ENCODE assay signal across 27 cellular contexts in genomic region chr1:236751385-236751784, GRCh38. TPM values are rescaled to one million over a fixed set of nuclear protein-coding genes. Genes with fewer than 3 reads are reported as not detected.
A peak's percentile ranks its signal among the peaks of the same experiment; 100 is the strongest.
DNase-seq lines count a peak whose midpoint lies in the region; ATAC-seq, FAIRE-seq and TF ChIP-seq lines count a peak whose summit lies in the region.
"Had no signal": no experiment of that assay in that cellular context is flagged by ENCODE, and none has a peak within 500 bp of the region (broad histone marks: within the 10 kb centered on the region; RNA-seq: fewer than 3 reads in every experiment).

No MANE protein-coding gene starts in this region.

- peak overlapping the region; percentile 54; the same call in 1 of the 2 replicates for H2AFZ ChIP-seq in K562 (ENCODE audit: low read depth, low read length)
- H2AFZ ChIP-seq in trophoblast cell (ENCODE audit: insufficient read depth, low read length, poor library complexity), result no peak overlapping the region
- H2AFZ ChIP-seq: GM23248 had no signal

- H4K20me1 ChIP-seq in K562 (replicated peaks; ENCODE audit: control insufficient read depth, insufficient read depth, low read length), result no peaks in the 10 kb centered on the region
- H4K20me1 ChIP-seq: BLaER1 treated with 17β-estradiol and CSF1 and Interleukin-3, amounts not matched to agents 10 nM and 100 nM had no signal

- TF ChIP-seq CTCF in left ventricle myocardium inferior (IDR thresholded peaks at IDR 0.05; ENCODE audit: borderline replicate concordance) (no peak), K562 (IDR thresholded peaks at IDR 0.05 in 2 of 3, conservative IDR thresholded peaks at IDR 0.05 in 1 of 3; ENCODE audit: insufficient read depth in 2 of 3, low read depth in 1 of 3, low read length in 3 of 3) (no peak)

- no peak for FAIRE-seq in K562 (lab: Jason Lieb, UNC)
- FAIRE-seq: A549, D721Med, GM12891, GM18507, H1 had no signal

- H4K91ac ChIP-seq in trophoblast cell (ENCODE audit: low read depth, low read length), result peak overlapping the region; percentile 11

- in situ Hi-C loops in K562 (cut with MboI), result no loop called here

- peaks cover 14% of the 10 kb centered on the region for H3K79me1 ChIP-seq in trophoblast cell (ENCODE audit: low read length)

- DNase-seq in left ventricle myocardium inferior (no peak), left ventricle myocardium superior (no peak), SK-N-MC (ENCODE audit: low read depth, low spot score) (no peak), K562 (ENCODE audit: extremely low read depth in 1 of 4, low spot score in 3 of 4) (no peak), trophoblast cell (no peak), ecto neural progenitor cell (ENCODE audit: low spot score) (no peak)
- no peak for DNase-seq in stimulated activated effector memory CD8-positive, alpha-beta T cell treated with anti-CD3 and anti-CD28 coated beads, Interleukin-12 subunit alpha, Interleukin-12 subunit beta, amount 100 ng/mL, for 72 hours (ENCODE audit: low spot score in 2 of 2)
- DNase-seq: 8988T; ACHN; AML-193; BE2C; CD4-positive, alpha-beta T cell; CD8-positive, alpha-beta memory T cell; DMS 273 treated with DMSO at 0.1 percent for 48 hours; DMS79 treated with DMSO at 0.1 percent for 48 hours; GF-D8; GM23248; H9 had no signal

- BruUV-seq in K562 (replicated peaks; lab: Mats Ljungman, UMichigan), result no TSS peak

- H2AK5ac ChIP-seq in trophoblast cell (ENCODE audit: low read length), result no peak overlapping the region

- H3K14ac ChIP-seq in trophoblast cell (ENCODE audit: low read length), result peak overlapping the region; percentile 16

- WGBS in K562 (ENCODE audit: insufficient coverage, low coverage, missing lambda C conversion rate), result 24% methylated on average over 16 of the region's 16 CpGs
- WGBS in trophoblast cell (ENCODE audit: extremely low coverage, insufficient coverage, insufficient read length), result no CpG with 5 or more reads among the region's 16 CpGs

- CTCF ChIA-PET in K562 (lab: Yijun Ruan, JAX; ENCODE audit: low intra/inter-chr PET ratio), result no interaction called here

- no peak for TF ChIP-seq EP300 in K562 (IDR thresholded peaks at IDR 0.05; ENCODE audit: low read length)

- intact Hi-C loops in left ventricle myocardium inferior (cut with micrococcal nuclease) (no loop called here), left ventricle myocardium superior (cut with micrococcal nuclease) (no loop called here), K562 (cut with micrococcal nuclease) (loop anchor here (5.0 to 10.0 kb wide), 3 partner anchors 293 to 649 kb away; partner anchors contain the start of gene RYR2)

- no peaks in the 10 kb centered on the region for H3K9me3 Mint-ChIP-seq in stimulated activated effector memory CD8-positive, alpha-beta T cell treated with anti-CD3 and anti-CD28 coated beads, Interleukin-12 subunit alpha, Interleukin-12 subunit beta, amount 100 ng/mL, for 72 hours
- H3K9me3 Mint-ChIP-seq: CD14-positive monocyte; CD4-positive, alpha-beta T cell; CD8-positive, alpha-beta memory T cell; H9 had no signal

- H2BK120ac ChIP-seq in trophoblast cell (ENCODE audit: insufficient read depth, low read length, poor library complexity), result peak overlapping the region; percentile 1

- ATAC-seq in left ventricle myocardium superior (no peak), K562 (peak; percentile 11; the same call in 1 of the 3 replicates), HG02885 (IDR thresholded peaks at IDR 0.05; ENCODE audit: poor library complexity, unreplicated experiment) (no peak)
- ATAC-seq in stimulated activated effector memory CD8-positive, alpha-beta T cell treated with anti-CD3 and anti-CD28 coated beads, Interleukin-12 subunit alpha, Interleukin-12 subunit beta, amount 100 ng/mL, for 72 hours, result no peak
- ATAC-seq: A549, HCT116 had no signal

- H3K4me1 ChIP-seq in left ventricle myocardium inferior (peaks cover 69% of the 10 kb centered on the region), K562 (replicated peaks in 1 of 2; ENCODE audit: control insufficient read depth in 2 of 2, insufficient read depth in 2 of 2, low read length in 2 of 2) (peaks cover 10 to 13% of the 10 kb centered on the region in 2 experiments), trophoblast cell (ENCODE audit: control insufficient read depth in 1 of 2, insufficient read depth in 2 of 2, low read length in 2 of 2) (peaks cover 16 to 21% of the 10 kb centered on the region in 2 experiments)
- H3K4me1 ChIP-seq: A549, BE2C had no signal

- no peak overlapping the region for H3K4ac ChIP-seq in trophoblast cell (ENCODE audit: low read depth, low read length)

- peak overlapping the region; percentile 24 for H2BK12ac ChIP-seq in trophoblast cell (ENCODE audit: low read length)

- H3K27me3 ChIP-seq in left ventricle myocardium inferior (ENCODE audit: low read depth), result no peaks in the 10 kb centered on the region
- H3K27me3 ChIP-seq in K562 (ENCODE audit: control insufficient read depth in 2 of 2, insufficient read depth in 2 of 2, low read length in 2 of 2), result peaks cover 8 to 24% of the 10 kb centered on the region in 2 experiments
- no peaks in the 10 kb centered on the region for H3K27me3 ChIP-seq in trophoblast cell (ENCODE audit: insufficient read depth, low read length)
- H3K27me3 ChIP-seq: BE2C; BLaER1 treated with 17β-estradiol and CSF1 and Interleukin-3, amounts not matched to agents 10 nM and 100 nM had no signal

- no peak for TF ChIP-seq RAD21 in K562 (CRISPR knock-in tag; conservative IDR thresholded peaks at IDR 0.05 in 1 of 2, IDR thresholded peaks at IDR 0.05 in 1 of 2)

- no peaks in the 10 kb centered on the region for H3K36me3 Mint-ChIP-seq in stimulated activated effector memory CD8-positive, alpha-beta T cell treated with anti-CD3 and anti-CD28 coated beads, Interleukin-12 subunit alpha, Interleukin-12 subunit beta, amount 100 ng/mL, for 72 hours
- H3K36me3 Mint-ChIP-seq: CD14-positive monocyte; CD8-positive, alpha-beta memory T cell had no signal

- no peak overlapping the region for H3K9ac ChIP-seq in SK-N-MC (ENCODE audit: insufficient read length)
- peak overlapping the region in 1 of 2 experiments; percentile 38; a peak in 1 of 4 replicates for H3K9ac ChIP-seq in K562 (ENCODE audit: insufficient read depth in 1 of 2, low read depth in 2 of 2, low read length in 2 of 2)
- H3K9ac ChIP-seq in trophoblast cell (ENCODE audit: low read length), result no peak overlapping the region
- H3K9ac ChIP-seq: BLaER1 treated with 17β-estradiol and CSF1 and Interleukin-3, amounts not matched to agents 10 nM and 100 nM; GM23248 had no signal

- no peak overlapping the region for H4K12ac ChIP-seq in trophoblast cell (ENCODE audit: low read depth, low read length)

- peak overlapping the region; percentile 16 for H3K18ac ChIP-seq in trophoblast cell (ENCODE audit: low read length)

- H3K23ac ChIP-seq in trophoblast cell (ENCODE audit: low read length), result no peak overlapping the region

- peaks cover 59% of the 10 kb centered on the region for H3K36me3 ChIP-seq in left ventricle myocardium inferior
- H3K36me3 ChIP-seq in SK-N-MC (ENCODE audit: insufficient read depth, low read length), result peaks cover 80% of the 10 kb centered on the region
- no peaks in the 10 kb centered on the region for H3K36me3 ChIP-seq in K562 (ENCODE audit: control insufficient read depth, insufficient read depth, low read length)
- H3K36me3 ChIP-seq in trophoblast cell (ENCODE audit: control insufficient read depth in 1 of 2, insufficient read depth in 2 of 2, low read length in 2 of 2), result no peaks in the 10 kb centered on the region
- H3K36me3 ChIP-seq: BE2C; BLaER1 treated with 17β-estradiol and CSF1 and Interleukin-3, amounts not matched to agents 10 nM and 100 nM had no signal

- no peak overlapping the region for H4K8ac ChIP-seq in trophoblast cell (ENCODE audit: low read depth, low read length)

- no peak for TF ChIP-seq POLR2A in K562 (conservative IDR thresholded peaks at IDR 0.05)

- H3K4me1 Mint-ChIP-seq in stimulated activated effector memory CD8-positive, alpha-beta T cell treated with anti-CD3 and anti-CD28 coated beads, Interleukin-12 subunit alpha, Interleukin-12 subunit beta, amount 100 ng/mL, for 72 hours, result no peaks in the 10 kb centered on the region
- H3K4me1 Mint-ChIP-seq: CD8-positive, alpha-beta memory T cell had no signal

- no peak overlapping the region for H2BK5ac ChIP-seq in trophoblast cell (ENCODE audit: low read depth, low read length, poor library complexity)

- H3K4me2 ChIP-seq in K562 (ENCODE audit: insufficient read depth, low read length), result no peak overlapping the region; the same call in 1 of the 2 replicates
- H3K4me2 ChIP-seq in trophoblast cell (ENCODE audit: low read length), result no peak overlapping the region
- H3K4me2 ChIP-seq: A549 had no signal

- H3K27ac Mint-ChIP-seq in stimulated activated effector memory CD8-positive, alpha-beta T cell treated with anti-CD3 and anti-CD28 coated beads, Interleukin-12 subunit alpha, Interleukin-12 subunit beta, amount 100 ng/mL, for 72 hours, result no peak overlapping the region
- H3K27ac Mint-ChIP-seq: CD14-positive monocyte; CD4-positive, alpha-beta T cell; CD8-positive, alpha-beta memory T cell; H9 had no signal

- H3K79me2 ChIP-seq in K562 (ENCODE audit: control insufficient read depth, insufficient read depth, low read length) (no peaks in the 10 kb centered on the region), trophoblast cell (ENCODE audit: control insufficient read depth, insufficient read depth, low read length, poor library complexity) (peaks cover 2% of the 10 kb centered on the region)

- H3K4me3 ChIP-seq in left ventricle myocardium inferior (no peak overlapping the region), SK-N-MC (no peak overlapping the region), K562 (no peak overlapping the region), trophoblast cell (ENCODE audit: low read depth, low read length) (no peak overlapping the region)
- H3K4me3 ChIP-seq: A549; BLaER1 treated with 17β-estradiol and CSF1 and Interleukin-3, amounts not matched to agents 10 nM and 100 nM; GM23248 had no signal

- H3K27ac ChIP-seq in left ventricle myocardium inferior (replicated peaks) (peak overlapping the region; percentile 44), SK-N-MC (0 out of 2 replicates have a peak overlapping the region, but pooled peaks have one; percentile 42), K562 (ENCODE audit: extremely low read depth, low read depth, low read length) (no peak overlapping the region), trophoblast cell (ENCODE audit: low read depth, low read length) (no peak overlapping the region)
- H3K27ac ChIP-seq: A549; BLaER1 treated with 17β-estradiol and CSF1 and Interleukin-3, amounts not matched to agents 10 nM and 100 nM; GM23248 had no signal

- H3K4me3 Mint-ChIP-seq in stimulated activated effector memory CD8-positive, alpha-beta T cell treated with anti-CD3 and anti-CD28 coated beads, Interleukin-12 subunit alpha, Interleukin-12 subunit beta, amount 100 ng/mL, for 72 hours, result no peak overlapping the region
- H3K4me3 Mint-ChIP-seq: CD14-positive monocyte; CD4-positive, alpha-beta T cell; CD8-positive, alpha-beta memory T cell; H9 had no signal

- H3K9me3 ChIP-seq in left ventricle myocardium inferior (replicated peaks) (no peaks in the 10 kb centered on the region), SK-N-MC (ENCODE audit: low read depth, low read length) (no peaks in the 10 kb centered on the region), K562 (replicated peaks; ENCODE audit: control insufficient read depth, insufficient read depth, low read depth, low read length) (no peaks in the 10 kb centered on the region), trophoblast cell (ENCODE audit: insufficient read depth, low read depth, low read length) (no peaks in the 10 kb centered on the region)
- H3K9me3 ChIP-seq: A549; BE2C; BLaER1 treated with 17β-estradiol and CSF1 and Interleukin-3, amounts not matched to agents 10 nM and 100 nM had no signal

- POLR2A ChIA-PET in K562 (lab: Yijun Ruan, JAX), result interaction anchor here (0.9 kb wide), 1 partner anchor 8 kb away, joined by 4 read pairs; no protein-coding TSS in a partner anchor

- H3K9me1 ChIP-seq in K562 (ENCODE audit: control insufficient read depth, insufficient read depth, low read length), result no peaks in the 10 kb centered on the region

RNA-seq across cellular contexts. Expression of gene MTR, which starts 43.7 kb away (rescaled TPM):
- total RNA-seq in left ventricle myocardium inferior, result 47.6 TPM
- total RNA-seq in left ventricle myocardium superior, result 52.7 TPM
- total RNA-seq in K562 (2011; cell fraction: chromatin; rRNA removed; ENCODE audit: low replicate concordance), result 48.7 and 126 TPM in 2 replicates
- total RNA-seq in K562 (2011; cell fraction: nucleolus; rRNA removed), result 13.0 and 19.2 TPM in 2 replicates
- 33.1 and 37.2 TPM in 2 replicates for total RNA-seq in K562 (2011; cell fraction: nucleoplasm; rRNA removed)
- total RNA-seq in K562 (2014; rRNA removed), result 20.3 and 21.2 TPM in 2 replicates
- 31.5 and 38.4 TPM in 2 replicates for total RNA-seq in K562 (2014; rRNA removed; fragmentation: Illumina TruSeq; extraction: Trizol)
- 28.4 and 31.1 TPM in 2 replicates for total RNA-seq in K562 (2015; rRNA removed; fragmentation: Illumina TruSeq; extraction: Trizol)
- total RNA-seq in K562 (2021), result 38.0 and 44.3 TPM in 2 replicates
- polyA plus RNA-seq in K562 (2011; rRNA removed), result 25.4 and 28.7 TPM in 2 replicates
- 7.9 and 13.2 TPM in 2 replicates for polyA plus RNA-seq in K562 (2011; cell fraction: cytosol; rRNA removed)
- polyA plus RNA-seq in K562 (2011; cell fraction: nucleus; rRNA removed), result 27.0 and 38.9 TPM in 2 replicates
- 9.6 and 11.5 TPM in 2 replicates for polyA plus RNA-seq in K562 (2012)
- polyA plus RNA-seq in K562 (2014; fragmentation: Illumina TruSeq; extraction: Trizol), result 14.2 and 16.1 TPM in 2 replicates
- polyA plus RNA-seq in K562 (2014; fragmentation: Nextera tagmentation; extraction: Ambion mirVana), result 1 to 10 TPM; 3.4 to 5.1 TPM
- polyA plus RNA-seq in K562 (2014; rRNA removed), result 16.9 and 17.6 TPM in 2 replicates
- polyA minus RNA-seq in K562 (2011; rRNA and poly(A)+ RNA removed), result 93.6 and 102 TPM in 2 replicates
- 30.9 and 34.7 TPM in 2 replicates for polyA minus RNA-seq in K562 (2011; cell fraction: cytosol; rRNA and poly(A)+ RNA removed)
- 18.4 and 43.9 TPM in 2 replicates for polyA minus RNA-seq in K562 (2011; cell fraction: nucleus; rRNA and poly(A)+ RNA removed)
- 11.3 and 12.1 TPM in 2 replicates for polyA plus RNA-seq in trophoblast cell (2013)

Comparison
In these comparisons a context has a peak if more than half of its experiments do, and no peak if none do; other contexts are left out.
1. H3K27ac ChIP-seq: peak in left ventricle myocardium inferior (single experiment) and SK-N-MC (single experiment); none in K562 (single experiment) and trophoblast cell (single experiment).